1 cellular context compared by ENCODE assay signal in the genomic region with DNA sequence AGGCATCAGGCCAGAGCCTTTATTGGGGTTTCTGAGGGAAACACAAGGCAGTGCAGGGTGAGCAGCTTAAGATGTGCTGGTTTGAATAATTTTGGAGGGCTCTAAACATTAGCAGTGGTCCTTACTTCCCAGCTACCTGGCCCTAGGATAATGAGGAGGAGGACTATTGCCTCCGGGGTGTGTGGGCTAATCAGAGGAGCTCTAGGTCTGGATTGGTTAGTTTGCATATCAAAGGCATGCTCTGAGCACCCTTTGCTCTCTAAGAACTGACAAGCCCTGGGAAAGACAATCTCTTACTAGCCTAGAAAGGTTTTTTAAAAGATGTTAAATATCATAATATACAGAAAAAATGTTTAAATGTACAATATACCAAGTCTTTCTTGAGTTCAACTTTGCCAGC.
TF ChIP-seq lines count a peak whose summit lies in the region.

No MANE protein-coding gene starts in this region.

TF ChIP-seq in GM23338, 12 proteins besides CTCF, POLR2A, EP300 and RAD21 (continued from another document):
- TF ChIP-seq, protein P1, sequence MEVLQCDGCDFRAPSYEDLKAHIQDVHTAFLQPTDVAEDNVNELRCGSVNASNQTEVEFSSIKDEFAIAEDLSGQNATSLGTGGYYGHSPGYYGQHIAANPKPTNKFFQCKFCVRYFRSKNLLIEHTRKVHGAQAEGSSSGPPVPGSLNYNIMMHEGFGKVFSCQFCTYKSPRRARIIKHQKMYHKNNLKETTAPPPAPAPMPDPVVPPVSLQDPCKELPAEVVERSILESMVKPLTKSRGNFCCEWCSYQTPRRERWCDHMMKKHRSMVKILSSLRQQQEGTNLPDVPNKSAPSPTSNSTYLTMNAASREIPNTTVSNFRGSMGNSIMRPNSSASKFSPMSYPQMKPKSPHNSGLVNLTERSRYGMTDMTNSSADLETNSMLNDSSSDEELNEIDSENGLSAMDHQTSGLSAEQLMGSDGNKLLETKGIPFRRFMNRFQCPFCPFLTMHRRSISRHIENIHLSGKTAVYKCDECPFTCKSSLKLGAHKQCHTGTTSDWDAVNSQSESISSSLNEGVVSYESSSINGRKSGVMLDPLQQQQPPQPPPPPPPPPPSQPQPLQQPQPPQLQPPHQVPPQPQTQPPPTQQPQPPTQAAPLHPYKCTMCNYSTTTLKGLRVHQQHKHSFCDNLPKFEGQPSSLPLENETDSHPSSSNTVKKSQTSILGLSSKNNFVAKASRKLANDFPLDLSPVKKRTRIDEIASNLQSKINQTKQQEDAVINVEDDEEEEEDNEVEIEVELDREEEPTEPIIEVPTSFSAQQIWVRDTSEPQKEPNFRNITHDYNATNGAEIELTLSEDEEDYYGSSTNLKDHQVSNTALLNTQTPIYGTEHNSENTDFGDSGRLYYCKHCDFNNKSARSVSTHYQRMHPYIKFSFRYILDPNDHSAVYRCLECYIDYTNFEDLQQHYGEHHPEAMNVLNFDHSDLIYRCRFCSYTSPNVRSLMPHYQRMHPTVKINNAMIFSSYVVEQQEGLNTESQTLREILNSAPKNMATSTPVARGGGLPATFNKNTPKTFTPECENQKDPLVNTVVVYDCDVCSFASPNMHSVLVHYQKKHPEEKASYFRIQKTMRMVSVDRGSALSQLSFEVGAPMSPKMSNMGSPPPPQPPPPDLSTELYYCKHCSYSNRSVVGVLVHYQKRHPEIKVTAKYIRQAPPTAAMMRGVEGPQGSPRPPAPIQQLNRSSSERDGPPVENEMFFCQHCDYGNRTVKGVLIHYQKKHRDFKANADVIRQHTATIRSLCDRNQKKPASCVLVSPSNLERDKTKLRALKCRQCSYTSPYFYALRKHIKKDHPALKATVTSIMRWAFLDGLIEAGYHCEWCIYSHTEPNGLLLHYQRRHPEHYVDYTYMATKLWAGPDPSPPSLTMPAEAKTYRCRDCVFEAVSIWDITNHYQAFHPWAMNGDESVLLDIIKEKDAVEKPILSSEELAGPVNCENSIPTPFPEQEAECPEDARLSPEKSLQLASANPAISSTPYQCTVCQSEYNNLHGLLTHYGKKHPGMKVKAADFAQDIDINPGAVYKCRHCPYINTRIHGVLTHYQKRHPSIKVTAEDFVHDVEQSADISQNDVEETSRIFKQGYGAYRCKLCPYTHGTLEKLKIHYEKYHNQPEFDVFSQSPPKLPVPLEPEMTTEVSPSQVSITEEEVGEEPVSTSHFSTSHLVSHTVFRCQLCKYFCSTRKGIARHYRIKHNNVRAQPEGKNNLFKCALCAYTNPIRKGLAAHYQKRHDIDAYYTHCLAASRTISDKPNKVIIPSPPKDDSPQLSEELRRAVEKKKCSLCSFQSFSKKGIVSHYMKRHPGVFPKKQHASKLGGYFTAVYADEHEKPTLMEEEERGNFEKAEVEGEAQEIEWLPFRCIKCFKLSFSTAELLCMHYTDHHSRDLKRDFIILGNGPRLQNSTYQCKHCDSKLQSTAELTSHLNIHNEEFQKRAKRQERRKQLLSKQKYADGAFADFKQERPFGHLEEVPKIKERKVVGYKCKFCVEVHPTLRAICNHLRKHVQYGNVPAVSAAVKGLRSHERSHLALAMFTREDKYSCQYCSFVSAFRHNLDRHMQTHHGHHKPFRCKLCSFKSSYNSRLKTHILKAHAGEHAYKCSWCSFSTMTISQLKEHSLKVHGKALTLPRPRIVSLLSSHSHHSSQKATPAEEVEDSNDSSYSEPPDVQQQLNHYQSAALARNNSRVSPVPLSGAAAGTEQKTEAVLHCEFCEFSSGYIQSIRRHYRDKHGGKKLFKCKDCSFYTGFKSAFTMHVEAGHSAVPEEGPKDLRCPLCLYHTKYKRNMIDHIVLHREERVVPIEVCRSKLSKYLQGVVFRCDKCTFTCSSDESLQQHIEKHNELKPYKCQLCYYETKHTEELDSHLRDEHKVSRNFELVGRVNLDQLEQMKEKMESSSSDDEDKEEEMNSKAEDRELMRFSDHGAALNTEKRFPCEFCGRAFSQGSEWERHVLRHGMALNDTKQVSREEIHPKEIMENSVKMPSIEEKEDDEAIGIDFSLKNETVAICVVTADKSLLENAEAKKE (CRISPR knock-in tag; IDR thresholded peaks at IDR 0.05) = no peak
- peak; percentile 49; the same call in 1 of the 2 replicates for TF ChIP-seq NANOG (IDR thresholded peaks at IDR 0.05; ENCODE audit: borderline replicate concordance)
